In the genomic region with DNA sequence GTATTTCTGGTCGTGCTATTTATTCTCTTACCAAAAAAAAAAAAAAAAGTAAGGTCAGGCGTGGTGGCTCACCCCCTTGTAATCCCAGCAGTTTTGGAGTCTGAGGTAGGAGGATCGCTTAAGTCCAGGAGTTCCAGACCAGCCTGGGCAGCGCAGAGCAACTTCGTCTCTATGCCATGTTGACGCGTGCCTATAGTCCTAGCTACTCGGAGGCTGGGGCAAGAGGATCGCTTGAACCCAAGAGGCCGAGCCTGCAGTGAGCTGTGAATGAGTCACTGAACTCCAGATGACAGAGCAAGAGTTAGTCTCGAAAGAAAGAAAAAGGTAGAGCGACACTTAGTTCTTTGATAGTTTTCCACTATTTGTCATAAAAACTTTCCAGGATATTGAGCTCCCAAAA, we compare ENCODE assay signal across 9 cellular contexts. TPM values are rescaled to one million over a fixed set of nuclear protein-coding genes. Genes with fewer than 3 reads are reported as not detected.
DNase-seq lines count a peak whose midpoint lies in the region; ATAC-seq, FAIRE-seq and TF ChIP-seq lines count a peak whose summit lies in the region.
"Had no signal": no experiment of that assay in that cellular context is flagged by ENCODE, and none has a peak within 500 bp of the region (broad histone marks: within the 10 kb centered on the region; RNA-seq: fewer than 3 reads in every experiment).

No MANE protein-coding gene starts in this region.

- H3K4me1 ChIP-seq in endothelial cell of umbilical vein (ENCODE audit: control insufficient read depth, extremely low read depth, insufficient read depth, low read length): peaks cover 17% of the 10 kb centered on the region
- H3K4me1 ChIP-seq in smooth muscle cell (ENCODE audit: low read depth): peaks cover 19% of the 10 kb centered on the region

- no peaks in the 10 kb centered on the region for H3K27me3 Mint-ChIP-seq in T-helper 2 cell treated with Interferon-gamma antibody and Interleukin-4, amounts not matched to agents 5 μg/mL and 100 μg/mL, for 36 hours (ENCODE audit: low read depth)

- BruUV-seq in endothelial cell of umbilical vein (replicated peaks; lab: Mats Ljungman, UMichigan): no TSS peak

- no peaks in the 10 kb centered on the region for H3K9me3 Mint-ChIP-seq in T-helper 2 cell treated with Interferon-gamma antibody and Interleukin-4, amounts not matched to agents 5 μg/mL and 100 μg/mL, for 36 hours

- H3K27ac ChIP-seq in endothelial cell of umbilical vein (ENCODE audit: insufficient read depth, low read depth, low read length) (no peak overlapping the region), smooth muscle cell (ENCODE audit: low read depth) (peak overlapping the region; percentile 98)

- H3K4me3 ChIP-seq in endothelial cell of umbilical vein (replicated peaks in 1 of 3; ENCODE audit: insufficient read depth in 1 of 3, low read depth in 1 of 3, low read length in 3 of 3) (no peak overlapping the region), smooth muscle cell (peak overlapping the region; percentile 97)

- H3K79me2 ChIP-seq in endothelial cell of umbilical vein (ENCODE audit: control insufficient read depth, insufficient read depth, low read length): peaks cover 32% of the 10 kb centered on the region
- peaks cover 18% of the 10 kb centered on the region for H3K79me2 ChIP-seq in smooth muscle cell (ENCODE audit: low read depth)

- no peaks in the 10 kb centered on the region for H3K9me1 ChIP-seq in endothelial cell of umbilical vein (replicated peaks; ENCODE audit: control insufficient read depth, extremely low read depth, insufficient read depth, low read length)

- CTCF ChIA-PET in endothelial cell of umbilical vein (lab: Charles Lee): interaction anchor here (0.7 to 4.9 kb wide), 6 partner anchors 14 to 514 kb away, joined by 3 to 34 read pairs (median 4); a partner anchor contains a TSS

- dilution Hi-C loops in endothelial cell of umbilical vein (cut with MboI; ENCODE audit: extremely low pct_ligation_motif_present, low sequenced_read_pairs): no loop called here

- H2AFZ ChIP-seq in endothelial cell of umbilical vein (ENCODE audit: low read depth, low read length): peak overlapping the region; percentile 99
- peak overlapping the region; percentile 96 for H2AFZ ChIP-seq in smooth muscle cell (ENCODE audit: low read depth)

- H3K4me1 Mint-ChIP-seq in T-helper 2 cell treated with Interferon-gamma antibody and Interleukin-4, amounts not matched to agents 5 μg/mL and 100 μg/mL, for 36 hours (ENCODE audit: low read depth): peaks cover 24% of the 10 kb centered on the region

- peaks cover 8% of the 10 kb centered on the region for H3F3A ChIP-seq in smooth muscle cell (ENCODE audit: low read depth)

- POLR2A ChIA-PET in endothelial cell of umbilical vein (lab: Charles Lee): no interaction called here

- TF ChIP-seq CTCF in endothelial cell of umbilical vein (IDR thresholded peaks at IDR 0.05; ENCODE audit: extremely low read depth in 1 of 2, insufficient read depth in 1 of 2, low read depth in 1 of 2, low read length in 2 of 2) (no peak), smooth muscle cell (IDR thresholded peaks at IDR 0.05; ENCODE audit: borderline replicate concordance, insufficient read depth, poor library complexity, severe bottlenecking) (no peak)

- intact Hi-C loops in endothelial cell of umbilical vein (cut with micrococcal nuclease): loop anchor here (1.0 to 10.0 kb wide), 7 partner anchors 31 to 593 kb away; a partner anchor contains a TSS

- H3K27me3 ChIP-seq in endothelial cell of umbilical vein (ENCODE audit: control insufficient read depth in 2 of 2, insufficient read depth in 2 of 2, low read length in 2 of 2): no peaks in the 10 kb centered on the region
- no peaks in the 10 kb centered on the region for H3K27me3 ChIP-seq in smooth muscle cell (ENCODE audit: low read depth)
- H3K27me3 ChIP-seq: SJSA1 had no signal

- peak overlapping the region; percentile 90 for H3K27ac Mint-ChIP-seq in T-helper 2 cell treated with Interferon-gamma antibody and Interleukin-4, amounts not matched to agents 5 μg/mL and 100 μg/mL, for 36 hours

- no peak overlapping the region for H3K9ac ChIP-seq in endothelial cell of umbilical vein (replicated peaks; ENCODE audit: extremely low read depth, insufficient read depth, low read length)
- H3K9ac ChIP-seq in smooth muscle cell (ENCODE audit: low read depth): no peak overlapping the region

- peak overlapping the region; percentile 84 for H3K4me3 Mint-ChIP-seq in T-helper 2 cell treated with Interferon-gamma antibody and Interleukin-4, amounts not matched to agents 5 μg/mL and 100 μg/mL, for 36 hours

- H3K36me3 ChIP-seq in endothelial cell of umbilical vein (ENCODE audit: control insufficient read depth in 2 of 2, extremely low read depth in 1 of 2, insufficient read depth in 2 of 2, low read length in 2 of 2) (no peaks in the 10 kb centered on the region), smooth muscle cell (ENCODE audit: low read depth) (no peaks in the 10 kb centered on the region)

- H3K36me3 Mint-ChIP-seq in T-helper 2 cell treated with Interferon-gamma antibody and Interleukin-4, amounts not matched to agents 5 μg/mL and 100 μg/mL, for 36 hours (ENCODE audit: low read depth): peaks cover 8% of the 10 kb centered on the region

- H3K9me3 ChIP-seq in endothelial cell of umbilical vein (replicated peaks; ENCODE audit: control insufficient read depth, insufficient read depth, low read length) (no peaks in the 10 kb centered on the region), smooth muscle cell (replicated peaks; ENCODE audit: low read depth) (no peaks in the 10 kb centered on the region)
- H3K9me3 ChIP-seq: SJSA1 had no signal

- DNase-seq in ELR (ENCODE audit: low read depth) (peak; percentile 19), endothelial cell of umbilical vein (ENCODE audit: low read depth, low spot score) (no peak), smooth muscle cell (lab: John Stamatoyannopoulos, UW; ENCODE audit: unreplicated experiment) (no peak), D341Med (ENCODE audit: low spot score) (no peak), RCC 7860 (ENCODE audit: low spot score) (no peak), HuH-7.5 (ENCODE audit: low spot score) (no peak)
- DNase-seq in T-helper 2 cell treated with Interferon-gamma antibody and Interleukin-4, amounts not matched to agents 5 μg/mL and 100 μg/mL, for 36 hours (ENCODE audit: low spot score): no peak

- no peak for TF ChIP-seq POLR2A in endothelial cell of umbilical vein (IDR thresholded peaks at IDR 0.05; ENCODE audit: low read depth, low read length)

- WGBS in smooth muscle cell (ENCODE audit: low lambda C conversion rate): 90% methylated on average over 12 of the region's 12 CpGs

- FAIRE-seq in endothelial cell of umbilical vein (lab: Jason Lieb, UNC) (peak; percentile 54), RCC 7860 (lab: Jason Lieb, UNC) (no peak)

- H3K4me2 ChIP-seq in endothelial cell of umbilical vein (ENCODE audit: insufficient read depth, low read length) (peak overlapping the region; percentile 87), smooth muscle cell (peak overlapping the region; percentile 97)

- no peak for ATAC-seq in HG03135 (IDR thresholded peaks at IDR 0.05; ENCODE audit: unreplicated experiment)

- H4K20me1 ChIP-seq in endothelial cell of umbilical vein (replicated peaks; ENCODE audit: control insufficient read depth, extremely low read depth, insufficient read depth, low read length) (peaks cover 2% of the 10 kb centered on the region), smooth muscle cell (ENCODE audit: low read depth) (peaks cover 30% of the 10 kb centered on the region)

TF ChIP-seq in endothelial cell of umbilical vein, 7 proteins besides CTCF, POLR2A, EP300 and RAD21:
- TF ChIP-seq EZH2 (IDR thresholded peaks at IDR 0.05; ENCODE audit: borderline replicate concordance, low read depth, low read length, severe bottlenecking) (no peak), POLR2AphosphoS5 (IDR thresholded peaks at IDR 0.05; ENCODE audit: insufficient read depth, low read depth, low read length) (no peak)

RNA-seq across cellular contexts. Expression of a gene that starts 1.4 kb away (rescaled TPM):
- 13.1 TPM in 2 replicates for total RNA-seq in endothelial cell of umbilical vein
- 3.5 and 4.2 TPM in 2 replicates for polyA plus RNA-seq in endothelial cell of umbilical vein
- polyA plus RNA-seq in endothelial cell of umbilical vein (2011; cell fraction: cytosol; rRNA removed): 4.8 and 5.4 TPM in 2 replicates
- 8.8 and 12.1 TPM in 2 replicates for polyA plus RNA-seq in endothelial cell of umbilical vein (2011; cell fraction: nucleus; rRNA removed)
- polyA plus RNA-seq in endothelial cell of umbilical vein (2012): 7.6 and 7.7 TPM in 2 replicates
- polyA minus RNA-seq in endothelial cell of umbilical vein: 7.2 and 8.6 TPM in 2 replicates
- 10.3 TPM for polyA minus RNA-seq in endothelial cell of umbilical vein (2011; cell fraction: cytosol; rRNA and poly(A)+ RNA removed)
- polyA minus RNA-seq in endothelial cell of umbilical vein (2011; cell fraction: nucleus; rRNA and poly(A)+ RNA removed): 8.8 and 9.2 TPM in 2 replicates
- 8.8 and 10.3 TPM in 2 replicates for total RNA-seq in smooth muscle cell
- polyA plus RNA-seq in smooth muscle cell: 2.6 and 4.4 TPM in 2 replicates
